Comparison of ENCODE assay signal across 21 cellular contexts in genomic region chr12:122845865-122846621, GRCh38. TPM values are rescaled to one million over a fixed set of nuclear protein-coding genes. Genes with fewer than 3 reads are reported as not detected.
DNase-seq lines count a peak whose midpoint lies in the region; ATAC-seq and TF ChIP-seq lines count a peak whose summit lies in the region.
"Had no signal": no experiment of that assay in that cellular context is flagged by ENCODE, and none has a peak within 500 bp of the region (broad histone marks: within the 10 kb centered on the region; RNA-seq: fewer than 3 reads in every experiment).

No MANE protein-coding gene starts in this region.

- no peak overlapping the region for H3K56ac ChIP-seq in IMR-90 (ENCODE audit: extremely low read depth, insufficient read depth, low read length)

- peak overlapping the region in 9 of 11 experiments; percentile 29 to 96 (median 81); a peak in 18 of 22 replicates for H3K4me2 ChIP-seq in BLaER1 treated with 17β-estradiol and CSF1 and Interleukin-3, amounts not matched to agents 10 nM and 100 nM
- no peak overlapping the region for H3K4me2 ChIP-seq in IMR-90 (ENCODE audit: low read depth, low read length)

- H3K9me3 ChIP-seq in BLaER1 treated with 17β-estradiol and CSF1 and Interleukin-3, amounts not matched to agents 10 nM and 100 nM (replicated peaks in 1 of 11), result no peaks in the 10 kb centered on the region
- no peaks in the 10 kb centered on the region for H3K9me3 ChIP-seq in IMR-90 (ENCODE audit: control insufficient read depth, insufficient read depth, low read length)
- H3K9me3 ChIP-seq: ascending aorta, esophagus squamous epithelium, left lung, transverse colon had no signal

- H3K79me1 ChIP-seq in IMR-90 (ENCODE audit: low read depth in 1 of 2, low read length in 2 of 2), result peaks cover 0 to 14% of the 10 kb centered on the region in 2 experiments

- no peak overlapping the region for H3K4me3 Mint-ChIP-seq in chondrocyte (ENCODE audit: unreplicated experiment)
- H3K4me3 Mint-ChIP-seq: activated CD4-positive, alpha-beta T cell treated with anti-CD3 and anti-CD28 coated beads for 36 hours; CD8-positive, alpha-beta T cell had no signal

- H3K9me3 Mint-ChIP-seq in chondrocyte (ENCODE audit: low read depth), result no peaks in the 10 kb centered on the region
- H3K9me3 Mint-ChIP-seq: CD8-positive, alpha-beta T cell had no signal

- intact Hi-C loops in IMR-90 (cut with micrococcal nuclease), result no loop called here

- H4K8ac ChIP-seq in IMR-90 (ENCODE audit: low read depth in 2 of 2, low read length in 2 of 2), result no peak overlapping the region

- whole genome bisulfite sequencing in IMR-90 (ENCODE audit: extremely low coverage in 2 of 2, insufficient read length in 1 of 2), 2 experiments, result 84% methylated on average over 4 of the region's 14 CpGs; no CpG with 5 or more reads in 1 of the 2 experiments

- TF ChIP-seq RAD21 in IMR-90 (IDR thresholded peaks at IDR 0.05; ENCODE audit: low read length), result no peak

- H3K27ac Mint-ChIP-seq in chondrocyte (ENCODE audit: unreplicated experiment), result no peak overlapping the region
- H3K27ac Mint-ChIP-seq: activated CD4-positive, alpha-beta T cell treated with anti-CD3 and anti-CD28 coated beads for 36 hours; CD8-positive, alpha-beta T cell had no signal

- in situ Hi-C loops in IMR-90 (cut with MboI; ENCODE audit: low sequenced_read_pairs), result no loop called here

- no peak overlapping the region for H3K23ac ChIP-seq in IMR-90 (ENCODE audit: low read depth, low read length)

- peaks cover 0 to 91% (median 21%) of the 10 kb centered on the region in 11 experiments; a peak in 10 of 22 replicates for H4K20me1 ChIP-seq in BLaER1 treated with 17β-estradiol and CSF1 and Interleukin-3, amounts not matched to agents 10 nM and 100 nM
- peaks cover 10% of the 10 kb centered on the region; the same call in 1 of the 2 replicates for H4K20me1 ChIP-seq in IMR-90 (ENCODE audit: insufficient read depth, low read length)

- no peak overlapping the region for H2BK15ac ChIP-seq in IMR-90 (ENCODE audit: low read depth, low read length)

- peaks cover 2% of the 10 kb centered on the region for H3K36me3 Mint-ChIP-seq in chondrocyte (ENCODE audit: low read depth)

- no TSS peak for BruUV-seq in IMR-90 (replicated peaks; lab: Mats Ljungman, UMichigan)

- no peak overlapping the region for H2AK5ac ChIP-seq in IMR-90 (ENCODE audit: low read depth, low read length)

- TF ChIP-seq CTCF in IMR-90 (conservative IDR thresholded peaks at IDR 0.05; ENCODE audit: low read depth, low read length) (no peak), chondrocyte (IDR thresholded peaks at IDR 0.05) (no peak)

- TF ChIP-seq POLR2A in IMR-90 (IDR thresholded peaks at IDR 0.05; ENCODE audit: low read depth, low read length), result no peak

- H3K4me1 Mint-ChIP-seq in chondrocyte (ENCODE audit: low read depth), result peaks cover 18% of the 10 kb centered on the region
- H3K4me1 Mint-ChIP-seq: activated CD4-positive, alpha-beta T cell treated with anti-CD3 and anti-CD28 coated beads for 36 hours had no signal

- no peak overlapping the region for H3K4ac ChIP-seq in IMR-90 (ENCODE audit: low read depth, low read length)

- H2BK5ac ChIP-seq in IMR-90 (ENCODE audit: low read depth, low read length, poor library complexity, severe bottlenecking), result no peak overlapping the region

- H3K4me3 ChIP-seq in BLaER1 treated with 17β-estradiol and CSF1 and Interleukin-3, amounts not matched to agents 10 nM and 100 nM, result no peak overlapping the region
- no peak overlapping the region for H3K4me3 ChIP-seq in IMR-90 (ENCODE audit: insufficient read depth, low read depth, low read length)
- H3K4me3 ChIP-seq: ascending aorta, esophagus squamous epithelium, left lung, transverse colon had no signal

- no peak overlapping the region for H3K14ac ChIP-seq in IMR-90 (replicated peaks; ENCODE audit: low read depth, low read length)

- H3K4me1 ChIP-seq in BLaER1 treated with 17β-estradiol and CSF1 and Interleukin-3, amounts not matched to agents 10 nM and 100 nM, result peaks cover 21 to 62% (median 59%) of the 10 kb centered on the region in 10 experiments
- H3K4me1 ChIP-seq in IMR-90 (ENCODE audit: control insufficient read depth, insufficient read depth, low read length), result peaks cover 14% of the 10 kb centered on the region
- H3K4me1 ChIP-seq: transverse colon had no signal

- peak overlapping the region in 4 of 11 experiments; percentile 29 to 66 (median 60); a peak in 7 of 22 replicates for H3K27ac ChIP-seq in BLaER1 treated with 17β-estradiol and CSF1 and Interleukin-3, amounts not matched to agents 10 nM and 100 nM
- no peak overlapping the region for H3K27ac ChIP-seq in IMR-90 (ENCODE audit: insufficient read depth, low read length)
- H3K27ac ChIP-seq in layer of hippocampus (ENCODE audit: low read depth, low read length), result peak overlapping the region; percentile 99
- H3K27ac ChIP-seq: left lung, transverse colon had no signal

- CTCF ChIA-PET in IMR-90 (lab: Yijun Ruan, JAX), result no interaction called here

- H2BK20ac ChIP-seq in IMR-90 (ENCODE audit: low read depth, low read length), result no peak overlapping the region

- dilution Hi-C loops in IMR-90 (cut with HindIII; ENCODE audit: low sequenced_read_pairs, unreplicated experiment), result no loop called here

- H2AFZ ChIP-seq in IMR-90 (replicated peaks; ENCODE audit: low read length, poor library complexity), result no peak overlapping the region

- POLR2A ChIA-PET in IMR-90 (lab: Charles Lee; ENCODE audit: unreplicated experiment), result no interaction called here

- peaks cover 0 to 36% (median 18%) of the 10 kb centered on the region in 11 experiments; a peak in 11 of 22 replicates for H3K36me3 ChIP-seq in BLaER1 treated with 17β-estradiol and CSF1 and Interleukin-3, amounts not matched to agents 10 nM and 100 nM
- H3K36me3 ChIP-seq in IMR-90 (ENCODE audit: control insufficient read depth, insufficient read depth, low read length), result no peaks in the 10 kb centered on the region
- H3K36me3 ChIP-seq: transverse colon had no signal

- H4K5ac ChIP-seq in IMR-90 (ENCODE audit: low read depth, low read length), result no peak overlapping the region

- H3K9ac ChIP-seq in BLaER1 treated with 17β-estradiol and CSF1 and Interleukin-3, amounts not matched to agents 10 nM and 100 nM, result peak overlapping the region in 7 of 11 experiments; percentile 3 to 66 (median 35); a peak in 8 of 22 replicates
- H3K9ac ChIP-seq in IMR-90 (ENCODE audit: low read depth, low read length), result no peak overlapping the region

- H3K18ac ChIP-seq in IMR-90 (ENCODE audit: low read depth, low read length), result no peak overlapping the region

- no peak overlapping the region for H4K91ac ChIP-seq in IMR-90 (ENCODE audit: insufficient read depth, low read depth, low read length)

- ATAC-seq in IMR-90 (ENCODE audit: low read depth), result no peak
- ATAC-seq in HG03095 (IDR thresholded peaks at IDR 0.05; ENCODE audit: unreplicated experiment), result no peak
- ATAC-seq: activated CD4-positive, alpha-beta T cell treated with anti-CD3 and anti-CD28 coated beads for 36 hours; CD8-positive, alpha-beta T cell; HCT116; left lung had no signal

- DNase-seq in IMR-90 (no peak), NCI-H526 treated with DMSO at 0.1 percent for 48 hours (lab: John Stamatoyannopoulos, UW) (peak; percentile 31), RPMI8226 (no peak), chondrocyte (ENCODE audit: low spot score) (no peak), inferior parietal cortex (ENCODE audit: extremely low spot score) (no peak)
- DNase-seq: activated CD4-positive, alpha-beta T cell treated with anti-CD3 and anti-CD28 coated beads for 36 hours; activated naive CD4-positive, alpha-beta T cell treated with anti-CD3 and anti-CD28 coated beads, Interleukin-2, amount 50 U/mL, for 16 hours; activated T-cell treated with anti-CD3 and anti-CD28 coated beads, Interleukin-2, amount 50 U/mL, for 48 hours; CD8-positive, alpha-beta T cell; cerebellar nuclear complex; effector CD8-positive, alpha-beta T cell; esophagus squamous epithelium; left lung; NCI-H1417 treated with DMSO at 0.1 percent for 48 hours; stimulated activated naive CD4-positive, alpha-beta T cell; transverse colon had no signal

- peaks cover 14% of the 10 kb centered on the region for H3K9me1 ChIP-seq in IMR-90 (ENCODE audit: insufficient read depth, low read length)

- no peak overlapping the region for H2BK120ac ChIP-seq in IMR-90 (ENCODE audit: low read depth, low read length)

- no peaks in the 10 kb centered on the region for H3K27me3 Mint-ChIP-seq in chondrocyte (ENCODE audit: low read depth)
- H3K27me3 Mint-ChIP-seq: activated CD4-positive, alpha-beta T cell treated with anti-CD3 and anti-CD28 coated beads for 36 hours had no signal

- H3K27me3 ChIP-seq in BLaER1 treated with 17β-estradiol and CSF1 and Interleukin-3, amounts not matched to agents 10 nM and 100 nM, result 0 out of 22 replicates have a peak, but pooled peaks cover 0 to 3% (median 0%) of the 10 kb centered on the region in 11 experiments
- H3K27me3 ChIP-seq in IMR-90 (ENCODE audit: control insufficient read depth, insufficient read depth, low read length), result no peaks in the 10 kb centered on the region
- H3K27me3 ChIP-seq in layer of hippocampus (ENCODE audit: control insufficient read depth, insufficient read depth, low read length), result no peaks in the 10 kb centered on the region
- H3K27me3 ChIP-seq: ascending aorta, esophagus squamous epithelium, left lung, transverse colon had no signal

- peak overlapping the region; percentile 42 for H2AK9ac ChIP-seq in IMR-90 (replicated peaks; ENCODE audit: low read depth, low read length, poor library complexity)

TF ChIP-seq in IMR-90, 13 proteins besides CTCF, POLR2A, EP300 and RAD21 (continues in another document):
- TF ChIP-seq BHLHE40 (IDR thresholded peaks at IDR 0.05; ENCODE audit: low read depth, low read length) (no peak), MXI1 (IDR thresholded peaks at IDR 0.05; ENCODE audit: borderline replicate concordance, low read depth, low read length) (no peak), NFE2L2 (IDR thresholded peaks at IDR 0.05; ENCODE audit: low read depth, low read length) (no peak), FOS (IDR thresholded peaks at IDR 0.05; ENCODE audit: low read depth, low read length) (no peak)

RNA-seq across cellular contexts. Expression of gene HIP1R, which starts 10.8 kb away (rescaled TPM):
- 9.7 and 13.8 TPM in 2 replicates for total RNA-seq in IMR-90 (2012; rRNA removed)
- 18.5 and 20.7 TPM in 2 replicates for polyA plus RNA-seq in IMR-90 (2012; rRNA removed)
- 9.6 and 10.4 TPM in 2 replicates for polyA plus RNA-seq in IMR-90 (2012; cell fraction: cytosol; rRNA removed)
- 96.7 and 158 TPM in 2 replicates for polyA plus RNA-seq in IMR-90 (2012; cell fraction: nucleus; rRNA removed; ENCODE audit: low replicate concordance)
- 13.8 to 14.1 TPM (median 13.8 TPM) in 3 replicates for total RNA-seq in chondrocyte

RNA-seq across cellular contexts. Expression of gene VPS37B, which starts 49.9 kb away (rescaled TPM):
- total RNA-seq in IMR-90 (2012; rRNA removed), result 8.6 and 13.9 TPM in 2 replicates
- 25.7 and 29.9 TPM in 2 replicates for polyA plus RNA-seq in IMR-90 (2012; rRNA removed)
- 30.2 and 32.2 TPM in 2 replicates for polyA plus RNA-seq in IMR-90 (2012; cell fraction: cytosol; rRNA removed)
- 46.1 and 46.4 TPM in 2 replicates for polyA plus RNA-seq in IMR-90 (2012; cell fraction: nucleus; rRNA removed; ENCODE audit: low replicate concordance)
- 17.4 to 25.3 TPM (median 24.4 TPM) in 3 replicates for total RNA-seq in chondrocyte
